In the genomic region with DNA sequence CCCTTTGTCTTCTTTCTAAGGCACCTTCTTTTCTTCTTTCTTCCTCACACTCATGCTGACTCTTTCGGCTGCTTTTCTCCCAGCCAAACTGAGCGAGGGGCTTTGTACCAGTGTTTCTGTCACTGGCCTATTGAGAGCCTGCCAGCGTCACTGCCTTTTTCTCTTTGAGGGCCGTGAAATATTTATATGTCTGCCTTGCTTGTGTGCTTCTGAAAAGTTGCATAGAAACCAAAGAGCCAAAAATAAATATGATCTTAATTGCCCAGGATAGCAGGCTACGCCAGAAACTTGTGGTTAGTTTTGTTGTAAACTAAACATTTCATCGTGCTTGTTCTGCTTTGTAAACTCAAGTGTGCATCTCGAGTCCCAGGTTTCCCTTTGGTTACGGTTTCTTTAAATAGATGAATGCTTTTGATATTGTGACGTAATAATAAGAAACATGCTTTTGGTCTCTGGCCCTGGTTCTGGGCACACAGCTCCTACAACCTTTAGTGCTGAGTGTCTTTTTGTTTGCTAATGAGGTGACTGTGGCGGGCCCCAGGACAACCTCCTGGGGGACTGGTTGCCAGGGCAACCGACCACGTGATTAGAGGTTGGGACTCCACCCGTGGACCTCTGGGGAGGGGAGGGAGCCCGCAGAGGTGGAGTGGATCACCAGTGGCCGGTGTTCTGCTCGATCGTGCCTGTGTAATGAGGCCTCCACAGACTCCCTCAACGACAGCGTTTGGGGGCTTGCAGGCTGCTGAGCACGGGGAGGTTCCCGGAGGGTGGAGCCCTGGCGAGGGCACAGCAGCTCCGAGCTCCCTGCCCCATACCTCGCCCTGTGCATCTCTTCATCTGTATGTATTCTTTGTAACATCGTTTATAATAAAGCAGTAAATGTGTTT, we compare ENCODE assay signal across 8 cellular contexts. TPM values are rescaled to one million over a fixed set of nuclear protein-coding genes. Genes with fewer than 3 reads are reported as not detected.
DNase-seq lines count a peak whose midpoint lies in the region; ATAC-seq and TF ChIP-seq lines count a peak whose summit lies in the region.

No MANE protein-coding gene starts in this region.

- no peaks in the 10 kb centered on the region for H3K27me3 Mint-ChIP-seq in activated naive CD8-positive, alpha-beta T cell treated with anti-CD3 and anti-CD28 coated beads for 36 hours

- H3K4me3 ChIP-seq in iPS DF 6.9 (ENCODE audit: low read length) = peak overlapping the region; percentile 24; the same call in 1 of the 2 replicates

- H3K4me1 ChIP-seq in iPS DF 6.9 (ENCODE audit: control insufficient read depth, insufficient read depth, low read length) = peaks cover 2% of the 10 kb centered on the region; the same call in 1 of the 2 replicates

- H3K27ac Mint-ChIP-seq in activated naive CD8-positive, alpha-beta T cell treated with anti-CD3 and anti-CD28 coated beads for 36 hours = peak overlapping the region; percentile 73

- DNase-seq in NCI-H1930 (lab: John Stamatoyannopoulos, UW) = peak; percentile 49 to 76
- peak; percentile 74 for DNase-seq in activated naive CD8-positive, alpha-beta T cell treated with anti-CD3 and anti-CD28 coated beads for 36 hours
- DNase-seq in iPS DF 6.9 (ENCODE audit: low read depth, low spot score) = no peak
- peak; percentile 21 to 40 for DNase-seq in stimulated activated CD8-positive, alpha-beta memory T cell treated with anti-CD3 and anti-CD28 coated beads, Interleukin-15, amount 100 ng/mL, for 4 hours (ENCODE audit: low read depth in 2 of 2)
- DNase-seq in HK-2 (ENCODE audit: unreplicated experiment) = no peak

- no peaks in the 10 kb centered on the region for H3K9me3 ChIP-seq in iPS DF 6.9 (ENCODE audit: control insufficient read depth, insufficient read depth, low read length)

- H3K27ac ChIP-seq in 22Rv1 (peak overlapping the region; percentile 70), iPS DF 6.9 (ENCODE audit: low read length) (no peak overlapping the region)

- H3K27me3 ChIP-seq in iPS DF 6.9 (ENCODE audit: control insufficient read depth, insufficient read depth, low read length) = no peaks in the 10 kb centered on the region

- peaks cover 34% of the 10 kb centered on the region for H3K36me3 Mint-ChIP-seq in activated naive CD8-positive, alpha-beta T cell treated with anti-CD3 and anti-CD28 coated beads for 36 hours

- no CpG with 5 or more reads among the region's 25 CpGs for WGBS in iPS DF 6.9 (ENCODE audit: insufficient coverage, insufficient read length)

- peak overlapping the region; percentile 44 for H3K4me3 Mint-ChIP-seq in activated naive CD8-positive, alpha-beta T cell treated with anti-CD3 and anti-CD28 coated beads for 36 hours

- no peaks in the 10 kb centered on the region for H3K9me3 Mint-ChIP-seq in activated naive CD8-positive, alpha-beta T cell treated with anti-CD3 and anti-CD28 coated beads for 36 hours

- peak; percentile 57 for ATAC-seq in GM18499 (IDR thresholded peaks at IDR 0.05; ENCODE audit: insufficient read depth, unreplicated experiment)
- peak; percentile 69 for ATAC-seq in HG02852 (IDR thresholded peaks at IDR 0.05; ENCODE audit: unreplicated experiment)

- peaks cover 49% of the 10 kb centered on the region for H3K4me1 Mint-ChIP-seq in activated naive CD8-positive, alpha-beta T cell treated with anti-CD3 and anti-CD28 coated beads for 36 hours

- TF ChIP-seq CTCF in 22Rv1 (IDR thresholded peaks at IDR 0.05) = no peak

- H3K36me3 ChIP-seq in iPS DF 6.9 (ENCODE audit: control insufficient read depth, insufficient read depth, low read length) = peaks cover 2% of the 10 kb centered on the region; the same call in 1 of the 2 replicates

RNA-seq across cellular contexts. Expression of a gene that starts 10.9 kb away (rescaled TPM):
- total RNA-seq in activated naive CD8-positive, alpha-beta T cell treated with anti-CD3 and anti-CD28 coated beads for 36 hours = 10 to 100 TPM; 15.7 to 17.5 TPM

RNA-seq across cellular contexts. Expression of a gene that starts 28.6 kb away (rescaled TPM):
- total RNA-seq in activated naive CD8-positive, alpha-beta T cell treated with anti-CD3 and anti-CD28 coated beads for 36 hours = under 1 TPM in 1 of 2 experiments, not detected in 1; 0.32 TPM

Comparison
In these comparisons a context has a peak if more than half of its experiments do, and no peak if none do; other contexts are left out.
1. DNase-seq: peak in NCI-H1930 (2 of 2), activated naive CD8-positive, alpha-beta T cell treated with anti-CD3 and anti-CD28 coated beads for 36 hours (single experiment) and stimulated activated CD8-positive, alpha-beta memory T cell treated with anti-CD3 and anti-CD28 coated beads, Interleukin-15, amount 100 ng/mL, for 4 hours (2 of 2); none in iPS DF 6.9 (single experiment) and HK-2 (single experiment).